Comparison of ENCODE assay signal across 8 cellular contexts in genomic region chr9:112379177-112380101, GRCh38. TPM values are rescaled to one million over a fixed set of nuclear protein-coding genes. Genes with fewer than 3 reads are reported as not detected.
DNase-seq lines count a peak whose midpoint lies in the region; ATAC-seq, FAIRE-seq and TF ChIP-seq lines count a peak whose summit lies in the region.

No MANE protein-coding gene starts in this region.

- FAIRE-seq in small intestine (lab: Jason Lieb, UNC), result no peak

- in situ Hi-C loops in mammary epithelial cell (cut with MboI; ENCODE audit: low sequenced_read_pairs in 2 of 2), result no loop called here

- H3K27ac ChIP-seq in WERI-Rb-1 (peak overlapping the region; percentile 99), mammary epithelial cell (ENCODE audit: insufficient read depth, low read depth, low read length) (peak overlapping the region; percentile 88), small intestine (ENCODE audit: low read depth in 1 of 2, low read length in 1 of 2) (peak overlapping the region; percentile 95 to 97)

- TSS peak; percentile 48 for BruUV-seq in mammary epithelial cell (replicated peaks; lab: Mats Ljungman, UMichigan)

- POLR2A ChIA-PET in AG04449 (lab: Yijun Ruan, JAX), result interaction anchor here (0.6 to 1.4 kb wide), 9 partner anchors 8 to 469 kb away, joined by 3 to 6 read pairs (median 4); partner anchors contain the start of genes KIAA1958 and PTBP3

- TF ChIP-seq CTCF in AG04449 (IDR thresholded peaks at IDR 0.05; ENCODE audit: insufficient read depth, low read length, missing control alignments) (peak; percentile 5), WERI-Rb-1 (IDR thresholded peaks at IDR 0.05; ENCODE audit: low read depth, low read length) (0 out of 2 replicates have a peak, but pooled peaks have one; percentile 11), mammary epithelial cell (conservative IDR thresholded peaks at IDR 0.05 in 1 of 2, IDR thresholded peaks at IDR 0.05 in 1 of 2; ENCODE audit: extremely low read depth in 1 of 2, insufficient read depth in 1 of 2, low read depth in 1 of 2, low read length in 2 of 2) (no peak)

- DNase-seq in AG04449 (ENCODE audit: low read depth, low spot score) (peak; percentile 78), NCI-H2196 (lab: John Stamatoyannopoulos, UW; ENCODE audit: unreplicated experiment) (peak; percentile 98), WERI-Rb-1 (peak; percentile 100), mammary epithelial cell (peak; percentile 97), iPS-NIHi11 (ENCODE audit: low spot score) (peak; percentile 98), small intestine (peak; percentile 99)

- H4K20me1 ChIP-seq in mammary epithelial cell (ENCODE audit: insufficient read depth, low read length), result no peaks in the 10 kb centered on the region

- peak; percentile 81 for ATAC-seq in GM18873 (IDR thresholded peaks at IDR 0.05; ENCODE audit: low FRiP score, unreplicated experiment)
- ATAC-seq in HG03135 (IDR thresholded peaks at IDR 0.05; ENCODE audit: unreplicated experiment), result peak; percentile 83

- 0% methylated on average over 23 of the region's 57 CpGs for WGBS in mammary epithelial cell (ENCODE audit: low coverage, missing lambda C conversion rate)
- 0 to 1% (median 1%) methylated on average over 48 to 57 of the region's 57 CpGs for WGBS in small intestine, 3 donors

- CTCF ChIA-PET in AG04449 (lab: Yijun Ruan, JAX) (interaction anchor here (0.9 to 3.0 kb wide), 15 partner anchors 10 to 413 kb away, joined by 3 to 27 read pairs (median 3); no protein-coding TSS in a partner anchor), mammary epithelial cell (lab: Charles Lee; ENCODE audit: low non-redundant PET) (interaction anchor here (0.6 kb wide), 3 partner anchors 319 to 676 kb away, joined by 3 read pairs; no protein-coding TSS in a partner anchor)

- H2AFZ ChIP-seq in mammary epithelial cell (ENCODE audit: low read depth, low read length), result peak overlapping the region; percentile 99

- H3K9me3 ChIP-seq in WERI-Rb-1 (ENCODE audit: severe bottlenecking), result no peaks in the 10 kb centered on the region
- H3K9me3 ChIP-seq in mammary epithelial cell (replicated peaks; ENCODE audit: insufficient read depth, low read length), result no peaks in the 10 kb centered on the region
- no peaks in the 10 kb centered on the region for H3K9me3 ChIP-seq in small intestine (ENCODE audit: control insufficient read depth, low read depth)

- peak overlapping the region; percentile 88 for H3K4me2 ChIP-seq in mammary epithelial cell (ENCODE audit: insufficient read depth, low read depth, low read length)

- H3K36me3 ChIP-seq in WERI-Rb-1, result peaks cover 2% of the 10 kb centered on the region
- H3K36me3 ChIP-seq in mammary epithelial cell (ENCODE audit: insufficient read depth, low read length), result peaks cover 2% of the 10 kb centered on the region
- no peaks in the 10 kb centered on the region for H3K36me3 ChIP-seq in small intestine (ENCODE audit: control insufficient read depth in 2 of 2, insufficient read depth in 2 of 2, low read length in 2 of 2)

- H3K9ac ChIP-seq in mammary epithelial cell (ENCODE audit: insufficient read depth, low read length), result peak overlapping the region; percentile 93

- peaks cover 49% of the 10 kb centered on the region for H3K79me2 ChIP-seq in mammary epithelial cell (ENCODE audit: insufficient read depth, low read length)

- dilution Hi-C loops in mammary epithelial cell (cut with HindIII; ENCODE audit: low sequenced_read_pairs), result no loop called here

- H3K27me3 ChIP-seq in WERI-Rb-1 (ENCODE audit: insufficient read depth, low read depth, severe bottlenecking), result no peaks in the 10 kb centered on the region
- no peaks in the 10 kb centered on the region for H3K27me3 ChIP-seq in mammary epithelial cell (ENCODE audit: insufficient read depth, low read length)
- H3K27me3 ChIP-seq in small intestine (ENCODE audit: control insufficient read depth in 2 of 2, insufficient read depth in 2 of 2, low read length in 2 of 2), result no peaks in the 10 kb centered on the region

- intact Hi-C loops in mammary epithelial cell (cut with micrococcal nuclease), result loop anchor here (2.0 kb wide), 1 partner anchor 107 kb away; the partner anchor contains the start of gene KIAA1958

- H3K4me3 ChIP-seq in AG04449 (ENCODE audit: low read depth, low read length) (peak overlapping the region; percentile 90), WERI-Rb-1 (ENCODE audit: low read depth, low read length) (peak overlapping the region; percentile 78), mammary epithelial cell (replicated peaks in 1 of 3; ENCODE audit: insufficient read depth in 1 of 3, low read depth in 2 of 3, low read length in 3 of 3) (peak overlapping the region; percentile 83 to 93 (median 92)), small intestine (ENCODE audit: low read depth in 1 of 2, low read length in 2 of 2) (peak overlapping the region; percentile 69 to 75)

- peaks cover 5% of the 10 kb centered on the region for H3K4me1 ChIP-seq in mammary epithelial cell (ENCODE audit: insufficient read depth, low read length)
- peaks cover 2 to 5% of the 10 kb centered on the region in 2 donors for H3K4me1 ChIP-seq in small intestine (ENCODE audit: control insufficient read depth in 2 of 2, insufficient read depth in 1 of 2, low read depth in 1 of 2, low read length in 1 of 2)

RNA-seq across cellular contexts. Expression of gene HSDL2, which starts 0.5 kb away (rescaled TPM):
- 10 to 100 TPM; 33.5 to 34.2 TPM for total RNA-seq in mammary epithelial cell
- polyA plus RNA-seq in mammary epithelial cell, result 28.2 TPM
- polyA minus RNA-seq in mammary epithelial cell, result 20.9 TPM
- 10 to 100 TPM; 30.8 to 48.1 (median 32.2) TPM for polyA plus RNA-seq in small intestine

RNA-seq across cellular contexts. Expression of gene PTBP3, which starts 46.0 kb away (rescaled TPM):
- total RNA-seq in mammary epithelial cell, result 10 to 100 TPM; 73.2 to 95.9 TPM
- polyA plus RNA-seq in mammary epithelial cell (71.9 TPM), small intestine (10 to 100 TPM; 19.7 to 28.9 (median 22.4) TPM)
- polyA minus RNA-seq in mammary epithelial cell, result 142 TPM

Comparison
In these comparisons a context has a peak if more than half of its experiments do, and no peak if none do; other contexts are left out.
1. Peak in every context shown above with its lines: DNase-seq, ATAC-seq, H3K4me3 ChIP-seq and H3K27ac ChIP-seq.
2. CTCF ChIP-seq: peak in AG04449 (single experiment) and WERI-Rb-1 (single experiment); none in mammary epithelial cell (0 of 2).